9 cellular contexts compared by ENCODE assay signal in genomic region chr6:135030056-135030473, GRCh38. TPM values are rescaled to one million over a fixed set of nuclear protein-coding genes. Genes with fewer than 3 reads are reported as not detected.
A peak's percentile ranks its signal among the peaks of the same experiment; 100 is the strongest.
DNase-seq lines count a peak whose midpoint lies in the region; ATAC-seq, FAIRE-seq and TF ChIP-seq lines count a peak whose summit lies in the region.
"Had no signal": no experiment of that assay in that cellular context is flagged by ENCODE, and none has a peak within 500 bp of the region (broad histone marks: within the 10 kb centered on the region; RNA-seq: fewer than 3 reads in every experiment).

No MANE protein-coding gene starts in this region.

- TF ChIP-seq CTCF in dorsolateral prefrontal cortex (IDR thresholded peaks at IDR 0.05 in 54 of 56, conservative IDR thresholded peaks at IDR 0.05 in 2 of 56; ENCODE audit: low read depth in 1 of 56, partially characterized antibody in 56 of 56) (no peak), D721Med (IDR thresholded peaks at IDR 0.05; ENCODE audit: insufficient read depth, missing control alignments) (no peak)

- intact Hi-C loops in dorsolateral prefrontal cortex (cut with DNase I), result no loop called here

- H3K4me3 ChIP-seq in dorsolateral prefrontal cortex, result peak overlapping the region in 21 of 59 donors; percentile 0 to 42 (median 18)

- H3K27ac ChIP-seq in dorsolateral prefrontal cortex, result peak overlapping the region in 49 of 59 donors; percentile 3 to 94 (median 79)

- no peaks in the 10 kb centered on the region for H3K27me3 ChIP-seq in dorsolateral prefrontal cortex

- no peak for DNase-seq in dorsolateral prefrontal cortex
- DNase-seq in NCI-H1092 (lab: John Stamatoyannopoulos, UW), result no peak
- no peak for DNase-seq in NOMO-1 treated with DMSO at 0.1 percent for 48 hours (lab: John Stamatoyannopoulos, UW; ENCODE audit: unreplicated experiment)
- no peak for DNase-seq in T1000 (lab: John Stamatoyannopoulos, UW)
- no peak for DNase-seq in D721Med (ENCODE audit: insufficient read length, low spot score)

- ATAC-seq in GM18867 (IDR thresholded peaks at IDR 0.05; ENCODE audit: unreplicated experiment) (peak; percentile 95), GM21515 (IDR thresholded peaks at IDR 0.05; ENCODE audit: unreplicated experiment) (peak; percentile 95), HG03196 (IDR thresholded peaks at IDR 0.05; ENCODE audit: unreplicated experiment) (peak; percentile 92)

- FAIRE-seq in D721Med (lab: Jason Lieb, UNC), result no peak
- FAIRE-seq: bronchial epithelial cell had no signal

RNA-seq across cellular contexts. Expression of gene HBS1L, which starts 24.6 kb away (rescaled TPM):
- total RNA-seq in dorsolateral prefrontal cortex, result 100 to 1,000 TPM in 100 of 120 experiments, 10 to 100 TPM in 20; 67.2 to 187 (median 115) TPM
